In genomic region chr1:27605796-27606707, GRCh38 we compare ENCODE assay signal across 8 cellular contexts. TPM values are rescaled to one million over a fixed set of nuclear protein-coding genes. Genes with fewer than 3 reads are reported as not detected.
DNase-seq lines count a peak whose midpoint lies in the region; ATAC-seq and TF ChIP-seq lines count a peak whose summit lies in the region.

No MANE protein-coding gene starts in this region.

- H3K9me2 ChIP-seq in DOHH2 (replicated peaks; ENCODE audit: control insufficient read depth, low read length) (no peaks in the 10 kb centered on the region), SK-N-SH (no peaks in the 10 kb centered on the region)

- H3F3A ChIP-seq in DOHH2 (ENCODE audit: control insufficient read depth, insufficient read depth) (peaks cover 20% of the 10 kb centered on the region), SK-N-SH (replicated peaks; ENCODE audit: insufficient read depth) (peaks cover 24% of the 10 kb centered on the region)

- H3K4me3 ChIP-seq in DOHH2 (ENCODE audit: low read length), result no peak overlapping the region
- H3K4me3 ChIP-seq in LNCaP clone FGC (ENCODE audit: low read depth, low read length), result no peak overlapping the region
- H3K4me3 ChIP-seq in SK-N-SH (ENCODE audit: low read depth in 2 of 2, low read length in 1 of 2), result peak overlapping the region in 1 of 2 experiments; percentile 30; a peak in 1 of 4 replicates
- peak overlapping the region; percentile 8 for H3K4me3 ChIP-seq in iPS-11a (ENCODE audit: low read depth, low read length)

- peak overlapping the region; percentile 20; the same call in 1 of the 2 replicates for H2AFZ ChIP-seq in SK-N-SH (ENCODE audit: low read depth)

- TF ChIP-seq CTCF in DOHH2 (IDR thresholded peaks at IDR 0.05; ENCODE audit: low read depth, low read length, poor library complexity, severe bottlenecking), result peak; percentile 92
- TF ChIP-seq CTCF in LNCaP clone FGC (IDR thresholded peaks at IDR 0.05; ENCODE audit: control insufficient read depth, extremely low read depth, insufficient read depth), result peak; percentile 96
- TF ChIP-seq CTCF in SK-N-SH (IDR thresholded peaks at IDR 0.05), result peak; percentile 92

- H3K9me3 ChIP-seq in DOHH2 (ENCODE audit: control insufficient read depth, insufficient read depth, low read length), result no peaks in the 10 kb centered on the region
- no peaks in the 10 kb centered on the region for H3K9me3 ChIP-seq in SK-N-SH

- peak; percentile 97 for TF ChIP-seq RAD21 in SK-N-SH (IDR thresholded peaks at IDR 0.05; ENCODE audit: low read length)

- H3K9ac ChIP-seq in SK-N-SH, result no peak overlapping the region

- no peaks in the 10 kb centered on the region for H3K27me3 ChIP-seq in DOHH2 (ENCODE audit: control insufficient read depth, low read length)
- no peaks in the 10 kb centered on the region for H3K27me3 ChIP-seq in SK-N-SH (ENCODE audit: insufficient read depth)

- H3K27ac ChIP-seq in DOHH2 (ENCODE audit: low read depth, low read length), result no peak overlapping the region
- peak overlapping the region in 1 of 2 experiments; percentile 43; a peak in 1 of 4 replicates for H3K27ac ChIP-seq in SK-N-SH (ENCODE audit: low read depth in 2 of 2, low read length in 1 of 2)

- peaks cover 69% of the 10 kb centered on the region for H3K4me1 ChIP-seq in DOHH2 (ENCODE audit: control insufficient read depth, low read length)
- peaks cover 12 to 18% of the 10 kb centered on the region in 2 experiments; a peak in 3 of 4 replicates for H3K4me1 ChIP-seq in SK-N-SH (ENCODE audit: control insufficient read depth in 1 of 2, insufficient read depth in 2 of 2, low read depth in 1 of 2, low read length in 1 of 2)

- no peak for TF ChIP-seq EP300 in SK-N-SH (IDR thresholded peaks at IDR 0.05; ENCODE audit: borderline replicate concordance in 1 of 2, low read depth in 1 of 2, low read length in 1 of 2)

- POLR2A ChIA-PET in SK-N-SH (lab: Yijun Ruan, JAX), result interaction anchor here (0.9 kb wide), 1 partner anchor 215 kb away, joined by 5 read pairs; no protein-coding TSS in a partner anchor

- peak overlapping the region; percentile 44 for H3K4me2 ChIP-seq in DOHH2 (ENCODE audit: low read length)
- peak overlapping the region; percentile 21; the same call in 1 of the 2 replicates for H3K4me2 ChIP-seq in SK-N-SH

- ATAC-seq in GM19455 (IDR thresholded peaks at IDR 0.05; ENCODE audit: unreplicated experiment) (no peak), HG03354 (IDR thresholded peaks at IDR 0.05; ENCODE audit: poor library complexity, severe bottlenecking, unreplicated experiment) (no peak)

- no peak for DNase-seq in LNCaP clone FGC (ENCODE audit: low read depth)
- DNase-seq in SK-N-SH, result peak; percentile 63
- peak; percentile 28 for DNase-seq in activated naive CD8-positive, alpha-beta T cell treated with anti-CD3 and anti-CD28 coated beads, Interleukin-2, amount 50 U/mL, for 16 hours (ENCODE audit: low read depth, low spot score)
- DNase-seq in stimulated activated CD4-positive, alpha-beta T cell treated with anti-CD3 and anti-CD28 coated beads, Interleukin-12 subunit alpha, Interleukin-12 subunit beta, amount 100 ng/mL, for 48 hours (ENCODE audit: low read depth in 2 of 3, low spot score in 1 of 3), result peak in 2 of 3 donors; percentile 43 to 65

- 27% methylated on average over 11 of the region's 11 CpGs for WGBS in SK-N-SH (ENCODE audit: low lambda C conversion rate)

- CTCF ChIA-PET in SK-N-SH (lab: Yijun Ruan, JAX), result interaction anchor here (0.6 to 27.7 kb wide), 60 partner anchors 11 to 562 kb away, joined by 3 to 603 read pairs (median 4); partner anchors contain the start of genes CD164L2, IFI6 and MAP3K6

- no peaks in the 10 kb centered on the region for H3K36me3 ChIP-seq in DOHH2 (ENCODE audit: control insufficient read depth, low read length)
- no peaks in the 10 kb centered on the region for H3K36me3 ChIP-seq in SK-N-SH (replicated peaks in 1 of 2; ENCODE audit: control insufficient read depth in 1 of 2, insufficient read depth in 2 of 2, low read length in 1 of 2)

- H3K79me2 ChIP-seq in DOHH2 (ENCODE audit: control insufficient read depth, low read length) (peaks cover 7% of the 10 kb centered on the region), SK-N-SH (ENCODE audit: insufficient read depth) (peaks cover 23% of the 10 kb centered on the region)

- H4K20me1 ChIP-seq in DOHH2 (ENCODE audit: control insufficient read depth, insufficient read depth, low read depth, low read length) (no peaks in the 10 kb centered on the region; the same call in 1 of the 2 replicates), SK-N-SH (ENCODE audit: insufficient read depth) (peaks cover 16% of the 10 kb centered on the region)

TF ChIP-seq in SK-N-SH, 30 proteins besides CTCF, POLR2A, EP300 and RAD21:
- no peak for TF ChIP-seq NRF1 (IDR thresholded peaks at IDR 0.05; ENCODE audit: low read depth, low read length)
- TF ChIP-seq SMC3 (IDR thresholded peaks at IDR 0.05; ENCODE audit: low read depth, low read length), result peak; percentile 80
- TF ChIP-seq NFIC (IDR thresholded peaks at IDR 0.05; ENCODE audit: borderline replicate concordance), result peak; percentile 12; the same call in 1 of the 2 replicates
TF ChIP-seq in SK-N-SH: peak in this region for 2.

RNA-seq across cellular contexts. Expression of gene AHDC1, which starts 2.1 kb away (rescaled TPM):
- polyA plus RNA-seq in SK-N-SH (2012; rRNA removed), result 3.1 and 8.5 TPM in 2 replicates
- 3.2 and 4.4 TPM in 2 replicates for polyA plus RNA-seq in SK-N-SH (2012; cell fraction: cytosol; rRNA removed)
- 19.2 and 28.1 TPM in 2 replicates for polyA plus RNA-seq in SK-N-SH (2012; cell fraction: nucleus; rRNA removed)

RNA-seq across cellular contexts. Expression of gene FGR, which starts 28.9 kb away (rescaled TPM):
- not detected in 2 replicates for polyA plus RNA-seq in SK-N-SH (2012; rRNA removed)
- not detected in 2 replicates for polyA plus RNA-seq in SK-N-SH (2012; cell fraction: cytosol; rRNA removed)
- 0.01 TPM in 1 of 2 replicates, not detected in the other for polyA plus RNA-seq in SK-N-SH (2012; cell fraction: nucleus; rRNA removed)
